Comparison of ENCODE assay signal across 19 cellular contexts in the genomic region with DNA sequence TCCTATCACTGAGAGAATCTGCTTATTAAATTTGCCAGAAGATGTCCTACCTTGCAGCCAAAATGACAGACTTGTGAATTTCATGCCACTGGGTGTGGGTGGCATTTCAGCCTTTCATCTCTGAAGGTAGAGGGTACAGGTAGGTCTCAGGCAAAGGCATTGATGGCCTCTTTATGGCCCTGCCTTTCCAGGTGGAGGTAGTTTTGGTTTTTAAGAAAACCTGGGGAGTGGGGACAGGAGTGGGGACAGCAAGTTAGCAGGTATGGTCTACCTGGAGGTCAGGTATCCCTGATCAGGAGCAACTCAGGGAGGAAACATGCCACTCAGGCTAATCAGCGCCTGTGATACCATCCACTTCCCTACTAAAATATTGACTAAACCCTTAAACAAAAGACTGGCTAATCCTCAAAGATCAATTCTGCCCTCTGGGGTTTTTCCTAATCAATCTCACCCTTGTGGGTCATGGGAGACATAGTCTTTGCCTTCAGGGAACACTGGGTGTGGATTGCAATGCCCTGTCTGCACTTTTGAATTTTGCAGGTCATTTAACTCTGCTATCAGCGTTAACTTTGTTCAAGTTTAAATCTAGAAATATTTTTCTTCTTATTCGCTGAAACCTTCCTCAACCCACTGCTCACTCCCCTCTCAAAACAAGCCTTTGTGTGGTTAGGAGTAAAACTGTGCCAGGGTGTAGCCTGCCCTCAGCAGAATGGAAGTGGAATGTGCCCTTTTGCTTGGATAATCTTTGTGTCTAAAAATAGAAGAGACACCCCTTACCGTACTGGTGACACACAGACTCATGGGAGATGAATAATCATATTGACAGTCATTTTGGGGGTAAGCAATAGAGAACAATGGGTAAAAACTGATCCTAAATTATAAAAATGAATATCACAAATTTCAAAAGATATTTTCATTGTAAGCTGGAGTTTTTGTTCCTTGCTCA.
DNase-seq lines count a peak whose midpoint lies in the region; ATAC-seq, FAIRE-seq and TF ChIP-seq lines count a peak whose summit lies in the region.
"Had no signal": no experiment of that assay in that cellular context is flagged by ENCODE, and none has a peak within 500 bp of the region (broad histone marks: within the 10 kb centered on the region; RNA-seq: fewer than 3 reads in every experiment).

No MANE protein-coding gene starts in this region.

- H3K27me3 ChIP-seq in BJ (ENCODE audit: control insufficient read depth, insufficient read depth, low read length): no peaks in the 10 kb centered on the region
- no peaks in the 10 kb centered on the region for H3K27me3 ChIP-seq in PC-3 (ENCODE audit: low read length)
- H3K27me3 ChIP-seq in esophagus muscularis mucosa: no peaks in the 10 kb centered on the region
- H3K27me3 ChIP-seq: right lobe of liver had no signal

- BruUV-seq in PC-3 (replicated peaks; lab: Mats Ljungman, UMichigan): no TSS peak

- no peak overlapping the region for H3K4me3 Mint-ChIP-seq in nephron progenitor cell
- H3K4me3 Mint-ChIP-seq: activated naive CD4-positive, alpha-beta T cell treated with anti-CD3 and anti-CD28 coated beads, Interleukin-2, amount 10 ng/mL, durations not matched to agents 7 days and 5 days; brain; T-helper 2 cell treated with Interferon-gamma antibody and Interleukin-4, amounts not matched to agents 5 μg/mL and 100 μg/mL, for 36 hours had no signal

- ATAC-seq in PC-3 (no peak), GM21528 (IDR thresholded peaks at IDR 0.05; ENCODE audit: low FRiP score, unreplicated experiment) (no peak)
- ATAC-seq: right lobe of liver had no signal

- H3K9me3 ChIP-seq in PC-3 (ENCODE audit: low read length) (peaks cover 9% of the 10 kb centered on the region; the same call in 1 of the 2 replicates), esophagus muscularis mucosa (peaks cover 0 to 5% (median 3%) of the 10 kb centered on the region in 4 donors)

- H3K9me3 Mint-ChIP-seq in nephron progenitor cell: peaks cover 20% of the 10 kb centered on the region

- 67% methylated on average over 4 of the region's 4 CpGs for WGBS in esophagus muscularis mucosa

- H3K4me3 ChIP-seq in BJ (ENCODE audit: low read depth, low read length) (no peak overlapping the region), PC-3 (ENCODE audit: low read length) (no peak overlapping the region), esophagus muscularis mucosa (no peak overlapping the region)
- H3K4me3 ChIP-seq: right lobe of liver had no signal

- intact Hi-C loops in PC-3 (cut with micrococcal nuclease): no loop called here
- intact Hi-C loops in esophagus muscularis mucosa (cut with DNase I): no loop called here

- no peaks in the 10 kb centered on the region for H3K4me1 Mint-ChIP-seq in nephron progenitor cell
- H3K4me1 Mint-ChIP-seq: brain had no signal

- no peaks in the 10 kb centered on the region for H3F3A ChIP-seq in PC-3 (ENCODE audit: low read length, unreplicated experiment)

- peak overlapping the region; percentile 18; the same call in 1 of the 2 replicates for H3K27ac ChIP-seq in PC-3 (ENCODE audit: low read length)
- H3K27ac ChIP-seq in esophagus muscularis mucosa (replicated peaks in 1 of 4): peak overlapping the region; percentile 11 to 33 (median 22)
- H3K27ac ChIP-seq: right lobe of liver had no signal

- TF ChIP-seq CTCF in BJ (IDR thresholded peaks at IDR 0.05; ENCODE audit: insufficient read depth, low read depth, low read length) (0 out of 2 replicates have a peak, but pooled peaks have one; percentile 5), PC-3 (conservative IDR thresholded peaks at IDR 0.05; ENCODE audit: low read depth, low read length) (no peak), esophagus muscularis mucosa (IDR thresholded peaks at IDR 0.05) (no peak), D721Med (IDR thresholded peaks at IDR 0.05; ENCODE audit: insufficient read depth, missing control alignments) (no peak), nephron progenitor cell (IDR thresholded peaks at IDR 0.05) (no peak)

- 0 out of 2 replicates have a peak overlapping the region, but pooled peaks have one; percentile 28 for H3K4me2 ChIP-seq in PC-3 (ENCODE audit: low read length)

- H3K9ac ChIP-seq in PC-3 (ENCODE audit: low read length): no peak overlapping the region

- no peak overlapping the region for H3K27ac Mint-ChIP-seq in nephron progenitor cell
- H3K27ac Mint-ChIP-seq: activated naive CD4-positive, alpha-beta T cell treated with anti-CD3 and anti-CD28 coated beads, Interleukin-2, amount 10 ng/mL, durations not matched to agents 7 days and 5 days; brain; T-helper 2 cell treated with Interferon-gamma antibody and Interleukin-4, amounts not matched to agents 5 μg/mL and 100 μg/mL, for 36 hours had no signal

- no peaks in the 10 kb centered on the region for H3K79me2 ChIP-seq in PC-3 (ENCODE audit: low read length)

- H2AFZ ChIP-seq in PC-3 (ENCODE audit: low read length): peak overlapping the region; percentile 6; the same call in 1 of the 2 replicates

- H3K4me1 ChIP-seq in PC-3 (ENCODE audit: insufficient read depth, low read length) (peaks cover 10% of the 10 kb centered on the region), esophagus muscularis mucosa (peaks cover 21 to 66% (median 59%) of the 10 kb centered on the region in 4 donors)
- H3K4me1 ChIP-seq: right lobe of liver had no signal

- H3K36me3 Mint-ChIP-seq in nephron progenitor cell (ENCODE audit: low read depth): peaks cover 3% of the 10 kb centered on the region
- H3K36me3 Mint-ChIP-seq: brain had no signal

- POLR2A ChIA-PET in BJ (lab: Charles Lee): no interaction called here
- POLR2A ChIA-PET in PC-3 (lab: Charles Lee; ENCODE audit: unreplicated experiment): no interaction called here

- H4K20me1 ChIP-seq in PC-3 (ENCODE audit: low read length): no peaks in the 10 kb centered on the region

- DNase-seq in BJ (ENCODE audit: low read depth) (no peak), PC-3 (peak; percentile 36), esophagus muscularis mucosa (ENCODE audit: extremely low spot score) (peak; percentile 81), myocyte (ENCODE audit: low read depth) (peak; percentile 53), D721Med (ENCODE audit: insufficient read length, low spot score) (no peak), nephron progenitor cell (no peak)
- no peak for DNase-seq in activated CD8-positive, alpha-beta memory T cell treated with anti-CD3 and anti-CD28 coated beads, Interleukin-2, amount 50 U/mL, for 4 hours
- DNase-seq: activated CD4-positive, CD25-positive, alpha-beta regulatory T cell treated with anti-CD3 and anti-CD28 coated beads, Interleukin-2, amount 50 U/mL, for 72 hours; activated naive CD4-positive, alpha-beta T cell treated with anti-CD3 and anti-CD28 coated beads, Interleukin-2, amount 10 ng/mL, durations not matched to agents 7 days and 5 days; NCI-H1694; right lobe of liver; SHP77; stimulated activated CD4-positive, alpha-beta T cell treated with anti-CD3 and anti-CD28 coated beads, Interleukin-1b, Interleukin-23, amount 100 ng/mL, for 48 hours; substantia nigra had no signal

- H3K27me3 Mint-ChIP-seq in nephron progenitor cell (ENCODE audit: low read depth, poor library complexity): no peaks in the 10 kb centered on the region
- H3K27me3 Mint-ChIP-seq: activated naive CD4-positive, alpha-beta T cell treated with anti-CD3 and anti-CD28 coated beads, Interleukin-2, amount 10 ng/mL, durations not matched to agents 7 days and 5 days had no signal

- TF ChIP-seq EP300 in esophagus muscularis mucosa (IDR thresholded peaks at IDR 0.05): no peak

- no peaks in the 10 kb centered on the region for H3K9me2 ChIP-seq in PC-3 (replicated peaks; ENCODE audit: low read length)

- H3K36me3 ChIP-seq in BJ (ENCODE audit: control insufficient read depth, insufficient read depth, low read length) (no peaks in the 10 kb centered on the region), PC-3 (ENCODE audit: low read depth, low read length) (no peaks in the 10 kb centered on the region), esophagus muscularis mucosa (no peaks in the 10 kb centered on the region)
- H3K36me3 ChIP-seq: right lobe of liver had no signal

- no peak for TF ChIP-seq POLR2A in esophagus muscularis mucosa (IDR thresholded peaks at IDR 0.05; ENCODE audit: low read depth)

- CTCF ChIA-PET in BJ (lab: Yijun Ruan, JAX) (no interaction called here), PC-3 (lab: Charles Lee) (no interaction called here)

- FAIRE-seq in D721Med (lab: Jason Lieb, UNC): no peak
- FAIRE-seq: G401.6, GM12891 had no signal

Comparison
In these comparisons a context has a peak if more than half of its experiments do, and no peak if none do; other contexts are left out.
1. DNase-seq: peak in PC-3 (single experiment), esophagus muscularis mucosa (single experiment) and myocyte (single experiment); none in BJ (single experiment), D721Med (single experiment), activated CD8-positive, alpha-beta memory T cell treated with anti-CD3 and anti-CD28 coated beads, Interleukin-2, amount 50 U/mL, for 4 hours (single experiment) and nephron progenitor cell (single experiment).